In the genomic region with DNA sequence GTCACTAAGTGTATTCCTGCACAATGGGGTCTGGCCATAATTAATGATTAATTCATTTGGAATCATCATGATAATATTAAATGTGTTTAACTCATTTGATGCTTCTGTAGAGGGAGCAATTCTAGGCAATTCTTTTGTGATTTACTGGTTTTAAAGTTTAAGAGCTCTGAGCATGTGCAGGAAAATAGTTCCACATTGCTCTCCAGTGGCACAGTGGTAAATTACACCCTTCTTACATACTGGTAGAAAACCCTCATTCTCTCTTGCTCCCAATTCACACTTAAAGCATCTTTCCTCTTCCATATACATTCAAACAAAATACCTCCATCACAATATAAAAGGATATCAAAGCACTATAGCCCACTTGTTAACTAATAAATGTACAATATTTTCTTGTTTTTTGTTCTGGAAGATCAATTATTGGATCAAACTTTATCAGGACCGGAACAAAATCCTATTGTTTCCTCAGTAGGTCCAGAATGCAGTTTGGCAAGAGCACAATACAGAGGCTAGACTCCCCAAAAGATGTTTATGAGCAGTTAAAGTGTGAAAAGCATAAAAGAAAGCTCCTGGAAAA, we compare ENCODE assay signal across 8 cellular contexts.
A peak's percentile ranks its signal among the peaks of the same experiment; 100 is the strongest.
DNase-seq lines count a peak whose midpoint lies in the region; ATAC-seq and TF ChIP-seq lines count a peak whose summit lies in the region.

No MANE protein-coding gene starts in this region.

- H3K9ac ChIP-seq in GM23248 = no peak overlapping the region

- H2AFZ ChIP-seq in GM23248 = no peak overlapping the region

- H3K9me2 ChIP-seq in GM23248 (ENCODE audit: insufficient read depth) = no peaks in the 10 kb centered on the region

- no peaks in the 10 kb centered on the region for H3K27me3 Mint-ChIP-seq in endothelial cell (ENCODE audit: unreplicated experiment)

- TF ChIP-seq CTCF in endothelial cell (IDR thresholded peaks at IDR 0.05; ENCODE audit: unreplicated experiment) = no peak

- no peaks in the 10 kb centered on the region for H3K9me3 Mint-ChIP-seq in endothelial cell (ENCODE audit: unreplicated experiment)
- H3K9me3 Mint-ChIP-seq in activated naive CD4-positive, alpha-beta T cell treated with anti-CD3 and anti-CD28 coated beads, Interleukin-2, amount 50 U/mL, for 72 hours = peaks cover 0 to 5% of the 10 kb centered on the region in 2 donors

- no peak for ATAC-seq in GM18909 (IDR thresholded peaks at IDR 0.05; ENCODE audit: poor library complexity, unreplicated experiment)
- no peak for ATAC-seq in activated naive CD4-positive, alpha-beta T cell treated with anti-CD3 and anti-CD28 coated beads, Interleukin-2, amount 50 U/mL, for 72 hours

- no peaks in the 10 kb centered on the region for H3K36me3 ChIP-seq in GM23248 (ENCODE audit: low read depth)

- no peaks in the 10 kb centered on the region for H3K4me1 ChIP-seq in GM23248 (ENCODE audit: insufficient read depth)

- H3K27ac ChIP-seq in GM23248 = no peak overlapping the region

- peaks cover 1% of the 10 kb centered on the region for H3K4me1 Mint-ChIP-seq in endothelial cell (ENCODE audit: unreplicated experiment)

- no peak overlapping the region for H3K4me2 ChIP-seq in GM23248 (ENCODE audit: unreplicated experiment)

- peak; percentile 10 for DNase-seq in Caki2 (ENCODE audit: low read depth)
- DNase-seq in GM23248 = peak; percentile 7
- DNase-seq in NCI-H345 treated with DMSO at 0.1 percent for 48 hours (lab: John Stamatoyannopoulos, UW; ENCODE audit: unreplicated experiment) = peak; percentile 12
- DNase-seq in endothelial cell (ENCODE audit: low spot score) = peak; percentile 6
- DNase-seq in renal cortical epithelial cell (ENCODE audit: low read depth) = peak; percentile 61
- DNase-seq in NCI-H226 = no peak
- DNase-seq in activated naive CD4-positive, alpha-beta T cell treated with anti-CD3 and anti-CD28 coated beads, Interleukin-2, amount 50 U/mL, for 72 hours (ENCODE audit: low spot score in 2 of 2) = no peak

- no peaks in the 10 kb centered on the region for H3F3A ChIP-seq in GM23248 (ENCODE audit: insufficient read depth)

- no peaks in the 10 kb centered on the region for H4K20me1 ChIP-seq in GM23248 (ENCODE audit: insufficient read depth)

- H3K4me3 ChIP-seq in GM23248 = no peak overlapping the region

- peaks cover 7% of the 10 kb centered on the region for H3K9me3 ChIP-seq in GM23248 (ENCODE audit: low read depth)

- WGBS in GM23248 (ENCODE audit: low coverage in 1 of 2, low lambda C conversion rate in 2 of 2, missing lambda C conversion rate in 2 of 2), 2 experiments = 13 to 57% methylated on average over 1 of the region's 1 CpG

- no peaks in the 10 kb centered on the region for H3K27me3 ChIP-seq in GM23248 (replicated peaks; ENCODE audit: insufficient read depth)

- no peaks in the 10 kb centered on the region for H3K36me3 Mint-ChIP-seq in endothelial cell (ENCODE audit: low read depth, unreplicated experiment)
- no peaks in the 10 kb centered on the region for H3K36me3 Mint-ChIP-seq in activated naive CD4-positive, alpha-beta T cell treated with anti-CD3 and anti-CD28 coated beads, Interleukin-2, amount 50 U/mL, for 72 hours

- no peak overlapping the region for H3K4me3 Mint-ChIP-seq in endothelial cell (ENCODE audit: unreplicated experiment)

- no peak overlapping the region for H3K27ac Mint-ChIP-seq in endothelial cell (ENCODE audit: unreplicated experiment)
- H3K27ac Mint-ChIP-seq in activated naive CD4-positive, alpha-beta T cell treated with anti-CD3 and anti-CD28 coated beads, Interleukin-2, amount 50 U/mL, for 72 hours = no peak overlapping the region

- in situ Hi-C loops in Caki2 (cut with HindIII; ENCODE audit: low pct_unique_long_range_greater_than_20kb, low sequenced_read_pairs) = no loop called here
- in situ Hi-C loops in GM23248 (cut with MboI) = no loop called here

- no peaks in the 10 kb centered on the region for H3K79me2 ChIP-seq in GM23248 (ENCODE audit: insufficient read depth)

Comparison
In these comparisons a context has a peak if more than half of its experiments do, and no peak if none do; other contexts are left out.
1. DNase-seq: peak in Caki2 (single experiment), GM23248 (single experiment), NCI-H345 treated with DMSO at 0.1 percent for 48 hours (single experiment), endothelial cell (single experiment) and renal cortical epithelial cell (single experiment); none in NCI-H226 (single experiment) and activated naive CD4-positive, alpha-beta T cell treated with anti-CD3 and anti-CD28 coated beads, Interleukin-2, amount 50 U/mL, for 72 hours (0 of 2).